In genomic region chr22:30196867-30197336, GRCh38 we compare ENCODE assay signal across 8 cellular contexts. TPM values are rescaled to one million over a fixed set of nuclear protein-coding genes. Genes with fewer than 3 reads are reported as not detected.
DNase-seq lines count a peak whose midpoint lies in the region; ATAC-seq and TF ChIP-seq lines count a peak whose summit lies in the region.

No MANE protein-coding gene starts in this region.

- H3F3A ChIP-seq in Loucy (ENCODE audit: low read depth), result no peaks in the 10 kb centered on the region

- H3K9ac ChIP-seq in BLaER1 treated with 17β-estradiol and CSF1 and Interleukin-3, amounts not matched to agents 10 nM and 100 nM, result peak overlapping the region in 8 of 11 experiments; percentile 19 to 58 (median 40); a peak in 14 of 22 replicates
- peak overlapping the region; percentile 65 for H3K9ac ChIP-seq in Loucy (ENCODE audit: low read depth, low read length, poor library complexity, severe bottlenecking)

- peaks cover 19 to 64% (median 43%) of the 10 kb centered on the region in 10 experiments for H3K4me1 ChIP-seq in BLaER1 treated with 17β-estradiol and CSF1 and Interleukin-3, amounts not matched to agents 10 nM and 100 nM
- peaks cover 48% of the 10 kb centered on the region for H3K4me1 ChIP-seq in Loucy (ENCODE audit: insufficient read depth, low read length, poor library complexity, severe bottlenecking)

- H4K20me1 ChIP-seq in BLaER1 treated with 17β-estradiol and CSF1 and Interleukin-3, amounts not matched to agents 10 nM and 100 nM, result no peaks in the 10 kb centered on the region
- no peaks in the 10 kb centered on the region for H4K20me1 ChIP-seq in Loucy (ENCODE audit: insufficient read depth, low read length, poor library complexity, severe bottlenecking)

- H3K27ac Mint-ChIP-seq in natural killer cell, result peak overlapping the region; percentile 85 to 88

- peaks cover 0 to 2% of the 10 kb centered on the region in 2 donors for H3K9me3 Mint-ChIP-seq in natural killer cell

- DNase-seq in coronary artery (ENCODE audit: low spot score) (no peak), natural killer cell (no peak), DMS 273 (lab: John Stamatoyannopoulos, UW; ENCODE audit: unreplicated experiment) (no peak), NCI-H446 treated with DMSO at 0.1 percent for 48 hours (lab: John Stamatoyannopoulos, UW) (no peak), MV-4-11 (lab: John Stamatoyannopoulos, UW) (no peak), GM20000 (ENCODE audit: low spot score) (no peak)

- peaks cover 44 to 57% of the 10 kb centered on the region in 2 donors for H3K4me1 Mint-ChIP-seq in natural killer cell

- H3K79me2 ChIP-seq in Loucy (ENCODE audit: insufficient read depth, low read length), result no peaks in the 10 kb centered on the region

- no peaks in the 10 kb centered on the region for H3K9me3 ChIP-seq in BLaER1 treated with 17β-estradiol and CSF1 and Interleukin-3, amounts not matched to agents 10 nM and 100 nM (replicated peaks in 1 of 11)
- H3K9me3 ChIP-seq in Loucy (ENCODE audit: insufficient read depth, low read depth, low read length), result no peaks in the 10 kb centered on the region

- H3K4me3 ChIP-seq in BLaER1 treated with 17β-estradiol and CSF1 and Interleukin-3, amounts not matched to agents 10 nM and 100 nM, result no peak overlapping the region
- H3K4me3 ChIP-seq in Loucy (ENCODE audit: low read length, poor library complexity, severe bottlenecking), result peak overlapping the region; percentile 55
- no peak overlapping the region for H3K4me3 ChIP-seq in coronary artery

- peak overlapping the region in 10 of 11 experiments; percentile 15 to 73 (median 65); a peak in 18 of 22 replicates for H3K27ac ChIP-seq in BLaER1 treated with 17β-estradiol and CSF1 and Interleukin-3, amounts not matched to agents 10 nM and 100 nM
- peak overlapping the region; percentile 82 to 84 for H3K27ac ChIP-seq in coronary artery

- intact Hi-C loops in natural killer cell (cut with micrococcal nuclease), result loop anchor here (1.0 to 5.0 kb wide), 6 partner anchors 16 to 240 kb away; no protein-coding TSS in a partner anchor

- ATAC-seq in natural killer cell, result no peak

- TF ChIP-seq CTCF in Loucy (conservative IDR thresholded peaks at IDR 0.05; ENCODE audit: low read length) (no peak), coronary artery (IDR thresholded peaks at IDR 0.05) (no peak), natural killer cell (IDR thresholded peaks at IDR 0.05) (no peak), GM20000 (IDR thresholded peaks at IDR 0.05; ENCODE audit: extremely low read depth, missing control alignments) (no peak)

- no peaks in the 10 kb centered on the region for H3K36me3 Mint-ChIP-seq in natural killer cell

- no peaks in the 10 kb centered on the region for H3K9me2 ChIP-seq in Loucy (replicated peaks; ENCODE audit: low read depth, low read length)

- H2AFZ ChIP-seq in Loucy (ENCODE audit: low read length), result peak overlapping the region; percentile 52

- H3K27me3 Mint-ChIP-seq in natural killer cell (ENCODE audit: low read depth in 2 of 2), result no peaks in the 10 kb centered on the region

- H3K4me3 Mint-ChIP-seq in natural killer cell, result peak overlapping the region; percentile 60

- H3K27me3 ChIP-seq in BLaER1 treated with 17β-estradiol and CSF1 and Interleukin-3, amounts not matched to agents 10 nM and 100 nM, result no peaks in the 10 kb centered on the region
- H3K27me3 ChIP-seq in Loucy (ENCODE audit: insufficient read depth, low read length, poor library complexity, severe bottlenecking), result no peaks in the 10 kb centered on the region

- H3K4me2 ChIP-seq in BLaER1 treated with 17β-estradiol and CSF1 and Interleukin-3, amounts not matched to agents 10 nM and 100 nM, result peak overlapping the region; percentile 62 to 84 (median 74)
- peak overlapping the region; percentile 79 for H3K4me2 ChIP-seq in Loucy (ENCODE audit: low read depth, low read length, poor library complexity, severe bottlenecking)

- no peaks in the 10 kb centered on the region for H3K36me3 ChIP-seq in BLaER1 treated with 17β-estradiol and CSF1 and Interleukin-3, amounts not matched to agents 10 nM and 100 nM
- H3K36me3 ChIP-seq in Loucy (ENCODE audit: insufficient read depth, low read length), result no peaks in the 10 kb centered on the region

RNA-seq across cellular contexts. Expression of gene LIF, which starts 49.7 kb away (rescaled TPM):
- 1 to 10 TPM; 2.0 to 2.7 (median 2.6) TPM for total RNA-seq in natural killer cell
